In the genomic region with DNA sequence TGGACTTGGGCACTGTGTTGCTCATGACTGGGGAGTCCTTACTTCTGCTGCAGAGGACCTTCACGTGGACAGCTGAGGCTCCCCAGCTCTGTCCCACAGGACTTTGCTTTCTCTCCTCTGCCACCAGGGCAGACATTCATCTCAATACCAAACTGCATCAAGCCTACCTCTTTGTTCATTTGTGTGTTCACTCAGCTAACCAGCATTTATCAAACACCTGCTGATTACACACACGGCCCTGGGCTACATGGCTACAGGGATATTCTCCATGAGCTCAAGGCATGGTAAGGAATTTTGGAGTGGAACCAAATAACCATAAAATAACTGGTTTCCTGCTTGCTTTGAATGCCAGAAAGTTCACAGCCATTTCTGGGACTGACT, we compare ENCODE assay signal across 21 cellular contexts. TPM values are rescaled to one million over a fixed set of nuclear protein-coding genes. Genes with fewer than 3 reads are reported as not detected.
A peak's percentile ranks its signal among the peaks of the same experiment; 100 is the strongest.
DNase-seq lines count a peak whose midpoint lies in the region; ATAC-seq and TF ChIP-seq lines count a peak whose summit lies in the region.
"Had no signal": no experiment of that assay in that cellular context is flagged by ENCODE, and none has a peak within 500 bp of the region (broad histone marks: within the 10 kb centered on the region; RNA-seq: fewer than 3 reads in every experiment).

No MANE protein-coding gene starts in this region.

- DNase-seq in AG10803 (ENCODE audit: low read depth) (peak; percentile 12), endodermal cell (no peak), erythroblast (lab: John Stamatoyannopoulos, UW) (no peak), SK-N-DZ (ENCODE audit: low spot score) (no peak), mammary epithelial cell (no peak), stomach (no peak)
- DNase-seq: activated CD4-positive, alpha-beta T cell treated with anti-CD3 and anti-CD28 coated beads, Interleukin-2, amount 10 ng/mL, durations not matched to agents 24 days and 14 days; activated T-cell treated with anti-CD3 and anti-CD28 coated beads, Interleukin-2, amount 50 U/mL, for 4 hours; foreskin melanocyte; KG1; NCI-H1436 treated with DMSO at 0.1 percent for 48 hours; Right ventricle myocardium superior; stimulated activated CD4-positive, alpha-beta T cell treated with anti-CD3 and anti-CD28 coated beads, Interleukin-4, amount 100 ng/mL, for 4 hours had no signal

- no peaks in the 10 kb centered on the region for H3K9me2 ChIP-seq in Loucy (replicated peaks; ENCODE audit: low read depth, low read length)

- H3K27me3 Mint-ChIP-seq in endodermal cell (ENCODE audit: insufficient read depth), result no peaks in the 10 kb centered on the region
- H3K27me3 Mint-ChIP-seq: activated CD4-positive, alpha-beta T cell treated with anti-CD3 and anti-CD28 coated beads, Interleukin-2, amount 10 ng/mL, durations not matched to agents 24 days and 14 days had no signal

- peak; percentile 7 for ATAC-seq in GM18870 (IDR thresholded peaks at IDR 0.05; ENCODE audit: unreplicated experiment)
- ATAC-seq: A549; activated T-cell treated with anti-CD3 and anti-CD28 coated beads, Interleukin-2, amount 50 U/mL, for 4 hours; sciatic nerve had no signal

- intact Hi-C loops in mammary epithelial cell (cut with micrococcal nuclease), result no loop called here
- intact Hi-C loops in stomach (cut with DNase I; ENCODE audit: low total_unique reads), result no loop called here

- no peak overlapping the region for H3K4me2 ChIP-seq in Loucy (ENCODE audit: low read depth, low read length, poor library complexity, severe bottlenecking)
- no peak overlapping the region for H3K4me2 ChIP-seq in mammary epithelial cell (ENCODE audit: insufficient read depth, low read depth, low read length)
- H3K4me2 ChIP-seq: A549 had no signal

- no peak overlapping the region for H3K4me3 Mint-ChIP-seq in endodermal cell
- H3K4me3 Mint-ChIP-seq: activated CD4-positive, alpha-beta T cell treated with anti-CD3 and anti-CD28 coated beads, Interleukin-2, amount 10 ng/mL, durations not matched to agents 24 days and 14 days; activated T-cell treated with anti-CD3 and anti-CD28 coated beads, Interleukin-2, amount 50 U/mL, for 4 hours; central memory CD8-positive, alpha-beta T cell; T-helper 2 cell treated with Interferon-gamma antibody and Interleukin-4, amounts not matched to agents 5 μg/mL and 100 μg/mL, for 36 hours had no signal

- peaks cover 5% of the 10 kb centered on the region for H3K9me3 Mint-ChIP-seq in endodermal cell
- H3K9me3 Mint-ChIP-seq: activated CD4-positive, alpha-beta T cell treated with anti-CD3 and anti-CD28 coated beads, Interleukin-2, amount 10 ng/mL, durations not matched to agents 24 days and 14 days; activated T-cell treated with anti-CD3 and anti-CD28 coated beads, Interleukin-2, amount 50 U/mL, for 4 hours; central memory CD8-positive, alpha-beta T cell; T-helper 2 cell treated with Interferon-gamma antibody and Interleukin-4, amounts not matched to agents 5 μg/mL and 100 μg/mL, for 36 hours had no signal

- no TSS peak for BruUV-seq in mammary epithelial cell (replicated peaks; lab: Mats Ljungman, UMichigan)

- in situ Hi-C loops in mammary epithelial cell (cut with MboI; ENCODE audit: low sequenced_read_pairs in 2 of 2), result loop anchor here in 1 of 2 donors (25.0 kb wide), 1 partner anchor 96 kb away; no protein-coding TSS in a partner anchor

- peak overlapping the region; percentile 67 for H3K27ac Mint-ChIP-seq in endodermal cell
- H3K27ac Mint-ChIP-seq: activated CD4-positive, alpha-beta T cell treated with anti-CD3 and anti-CD28 coated beads, Interleukin-2, amount 10 ng/mL, durations not matched to agents 24 days and 14 days; T-helper 2 cell treated with Interferon-gamma antibody and Interleukin-4, amounts not matched to agents 5 μg/mL and 100 μg/mL, for 36 hours had no signal

- CTCF ChIA-PET in mammary epithelial cell (lab: Charles Lee; ENCODE audit: low non-redundant PET), result no interaction called here

- dilution Hi-C loops in mammary epithelial cell (cut with HindIII; ENCODE audit: low sequenced_read_pairs), result no loop called here

- no peak overlapping the region for H2AFZ ChIP-seq in Loucy (ENCODE audit: low read length)
- no peak overlapping the region for H2AFZ ChIP-seq in mammary epithelial cell (ENCODE audit: low read depth, low read length)

- H3K36me3 Mint-ChIP-seq in endodermal cell (ENCODE audit: low read depth), result peaks cover 49% of the 10 kb centered on the region

- WGBS in endodermal cell (ENCODE audit: insufficient coverage in 1 of 2, insufficient read length in 1 of 2), 2 experiments, result 81 to 88% methylated on average over 2 of the region's 2 CpGs
- WGBS in mammary epithelial cell (ENCODE audit: low coverage, missing lambda C conversion rate), result 75% methylated on average over 2 of the region's 2 CpGs
- 47 to 69% (median 56%) methylated on average over 2 of the region's 2 CpGs for WGBS in stomach, 5 donors

- H3K9ac ChIP-seq in Loucy (ENCODE audit: low read depth, low read length, poor library complexity, severe bottlenecking) (no peak overlapping the region), endodermal cell (ENCODE audit: extremely low read depth, low read length, poor library complexity, severe bottlenecking) (no peak overlapping the region), mammary epithelial cell (ENCODE audit: insufficient read depth, low read length) (no peak overlapping the region)

- H3K27me3 ChIP-seq in Loucy (ENCODE audit: insufficient read depth, low read length, poor library complexity, severe bottlenecking), result no peaks in the 10 kb centered on the region
- no peaks in the 10 kb centered on the region for H3K27me3 ChIP-seq in endodermal cell (ENCODE audit: control insufficient read depth, insufficient read depth, low read length, poor library complexity, severe bottlenecking)
- no peaks in the 10 kb centered on the region for H3K27me3 ChIP-seq in mammary epithelial cell (ENCODE audit: insufficient read depth, low read length)
- no peaks in the 10 kb centered on the region for H3K27me3 ChIP-seq in stomach
- H3K27me3 ChIP-seq: vagina had no signal

- no peaks in the 10 kb centered on the region for H3K36me3 ChIP-seq in Loucy (ENCODE audit: insufficient read depth, low read length)
- peaks cover 70% of the 10 kb centered on the region for H3K36me3 ChIP-seq in endodermal cell (ENCODE audit: control insufficient read depth, insufficient read depth, low read length)
- peaks cover 11% of the 10 kb centered on the region for H3K36me3 ChIP-seq in mammary epithelial cell (ENCODE audit: insufficient read depth, low read length)
- H3K36me3 ChIP-seq in stomach, result peaks cover 62 to 85% (median 74%) of the 10 kb centered on the region in 4 donors

- H4K20me1 ChIP-seq in Loucy (ENCODE audit: insufficient read depth, low read length, poor library complexity, severe bottlenecking), result no peaks in the 10 kb centered on the region
- H4K20me1 ChIP-seq in mammary epithelial cell (ENCODE audit: insufficient read depth, low read length), result no peaks in the 10 kb centered on the region

- no peak for TF ChIP-seq EP300 in stomach (IDR thresholded peaks at IDR 0.05)

- TF ChIP-seq CTCF in AG10803 (conservative IDR thresholded peaks at IDR 0.05; ENCODE audit: low read length) (no peak), Loucy (conservative IDR thresholded peaks at IDR 0.05; ENCODE audit: low read length) (0 out of 2 replicates have a peak, but pooled peaks have one; percentile 3), endodermal cell (conservative IDR thresholded peaks at IDR 0.05) (no peak), mammary epithelial cell (conservative IDR thresholded peaks at IDR 0.05 in 1 of 2, IDR thresholded peaks at IDR 0.05 in 1 of 2; ENCODE audit: extremely low read depth in 1 of 2, insufficient read depth in 1 of 2, low read depth in 1 of 2, low read length in 2 of 2) (no peak), stomach (IDR thresholded peaks at IDR 0.05) (no peak)

- H3K27ac ChIP-seq in endodermal cell (ENCODE audit: low read depth, low read length), result no peak overlapping the region
- no peak overlapping the region for H3K27ac ChIP-seq in mammary epithelial cell (ENCODE audit: insufficient read depth, low read depth, low read length)
- H3K27ac ChIP-seq in stomach, result peak overlapping the region in 2 of 5 donors; percentile 38 to 75
- H3K27ac ChIP-seq: A549, vagina had no signal

- H3K4me1 ChIP-seq in Loucy (ENCODE audit: insufficient read depth, low read length, poor library complexity, severe bottlenecking) (peaks cover 2% of the 10 kb centered on the region), endodermal cell (ENCODE audit: control insufficient read depth, insufficient read depth, low read length) (peaks cover 3% of the 10 kb centered on the region), mammary epithelial cell (ENCODE audit: insufficient read depth, low read length) (peaks cover 29% of the 10 kb centered on the region), stomach (peaks cover 12 to 59% (median 30%) of the 10 kb centered on the region in 4 donors)

- H3K9me3 ChIP-seq in Loucy (ENCODE audit: insufficient read depth, low read depth, low read length) (no peaks in the 10 kb centered on the region), endodermal cell (ENCODE audit: control insufficient read depth, low read length) (peaks cover 10% of the 10 kb centered on the region), mammary epithelial cell (replicated peaks; ENCODE audit: insufficient read depth, low read length) (no peaks in the 10 kb centered on the region), stomach (no peaks in the 10 kb centered on the region)
- H3K9me3 ChIP-seq: A549, vagina had no signal

- peaks cover 18% of the 10 kb centered on the region for H3K4me1 Mint-ChIP-seq in endodermal cell
- H3K4me1 Mint-ChIP-seq: activated CD4-positive, alpha-beta T cell treated with anti-CD3 and anti-CD28 coated beads, Interleukin-2, amount 10 ng/mL, durations not matched to agents 24 days and 14 days; central memory CD8-positive, alpha-beta T cell had no signal

- no peaks in the 10 kb centered on the region for H3K79me2 ChIP-seq in Loucy (ENCODE audit: insufficient read depth, low read length)
- no peaks in the 10 kb centered on the region for H3K79me2 ChIP-seq in mammary epithelial cell (ENCODE audit: insufficient read depth, low read length)

- TF ChIP-seq POLR2A in erythroblast (IDR thresholded peaks at IDR 0.05; ENCODE audit: low read length) (no peak), stomach (IDR thresholded peaks at IDR 0.05) (no peak)

- no peak overlapping the region for H3K4me3 ChIP-seq in AG10803 (ENCODE audit: low read length)
- H3K4me3 ChIP-seq in Loucy (ENCODE audit: low read length, poor library complexity, severe bottlenecking), result no peak overlapping the region
- no peak overlapping the region for H3K4me3 ChIP-seq in endodermal cell (ENCODE audit: low read length)
- no peak overlapping the region for H3K4me3 ChIP-seq in mammary epithelial cell (replicated peaks in 1 of 3; ENCODE audit: insufficient read depth in 1 of 3, low read depth in 2 of 3, low read length in 3 of 3)
- H3K4me3 ChIP-seq in stomach, result no peak overlapping the region
- H3K4me3 ChIP-seq: A549, lung, vagina had no signal

- H3F3A ChIP-seq in Loucy (ENCODE audit: low read depth), result no peaks in the 10 kb centered on the region

RNA-seq across cellular contexts. Expression of gene LDLRAD2, which starts 54.6 kb away (rescaled TPM):
- total RNA-seq in endodermal cell, result under 1 TPM; 0.58 to 0.88 TPM
- 0.39 TPM for polyA plus RNA-seq in endodermal cell (2013, experiment 1 of 2)
- 0.33 TPM for polyA plus RNA-seq in endodermal cell (2013, experiment 2 of 2)
- polyA plus RNA-seq in SK-N-DZ (2014; cell fraction: cytosol; rRNA removed), result 0.05 TPM in 1 of 2 replicates, not detected in the other
- polyA plus RNA-seq in SK-N-DZ (2014; cell fraction: nucleus; rRNA removed), result 0.05 TPM in 1 of 2 replicates, not detected in the other
- not detected for total RNA-seq in mammary epithelial cell
- not detected for polyA plus RNA-seq in mammary epithelial cell
- polyA minus RNA-seq in mammary epithelial cell, result not detected
- total RNA-seq in stomach, result 1 to 10 TPM in 1 of 5 donors, under 1 TPM in 1, not detected in 3; 0.72 to 2.3 TPM
- polyA plus RNA-seq in stomach, result 1 to 10 TPM in 2 of 3 donors, under 1 TPM in 1; 0.76 to 2.6 (median 1.6) TPM
- total RNA-seq: Right ventricle myocardium superior, vagina had no signal
